Comparison of ENCODE assay signal across 1 cellular context in the genomic region with DNA sequence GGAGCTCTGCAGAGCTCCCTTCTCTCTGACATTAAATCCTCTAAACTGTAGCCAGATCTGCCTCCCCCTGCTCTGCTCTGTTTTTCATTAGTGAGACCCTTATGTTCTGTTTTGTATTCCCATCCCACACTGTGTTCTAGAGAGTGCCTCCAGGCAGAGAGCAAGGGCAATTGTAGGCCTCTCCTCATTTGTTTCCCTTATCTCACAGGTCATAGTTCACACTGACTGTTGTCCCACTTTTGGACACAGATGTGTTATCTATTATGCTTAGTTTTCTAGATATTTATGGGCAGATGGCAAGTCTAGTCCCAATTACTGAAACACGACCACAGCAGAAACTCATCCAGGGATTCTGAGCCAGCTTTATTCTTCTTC.
TF ChIP-seq lines count a peak whose summit lies in the region.

No MANE protein-coding gene starts in this region.

TF ChIP-seq in SK-N-SH treated with all-trans-retinoic acid at 6 μM for 48 hours, 23 proteins besides CTCF, POLR2A, EP300 and RAD21 (continued from another document):
- TF ChIP-seq, protein P1, sequence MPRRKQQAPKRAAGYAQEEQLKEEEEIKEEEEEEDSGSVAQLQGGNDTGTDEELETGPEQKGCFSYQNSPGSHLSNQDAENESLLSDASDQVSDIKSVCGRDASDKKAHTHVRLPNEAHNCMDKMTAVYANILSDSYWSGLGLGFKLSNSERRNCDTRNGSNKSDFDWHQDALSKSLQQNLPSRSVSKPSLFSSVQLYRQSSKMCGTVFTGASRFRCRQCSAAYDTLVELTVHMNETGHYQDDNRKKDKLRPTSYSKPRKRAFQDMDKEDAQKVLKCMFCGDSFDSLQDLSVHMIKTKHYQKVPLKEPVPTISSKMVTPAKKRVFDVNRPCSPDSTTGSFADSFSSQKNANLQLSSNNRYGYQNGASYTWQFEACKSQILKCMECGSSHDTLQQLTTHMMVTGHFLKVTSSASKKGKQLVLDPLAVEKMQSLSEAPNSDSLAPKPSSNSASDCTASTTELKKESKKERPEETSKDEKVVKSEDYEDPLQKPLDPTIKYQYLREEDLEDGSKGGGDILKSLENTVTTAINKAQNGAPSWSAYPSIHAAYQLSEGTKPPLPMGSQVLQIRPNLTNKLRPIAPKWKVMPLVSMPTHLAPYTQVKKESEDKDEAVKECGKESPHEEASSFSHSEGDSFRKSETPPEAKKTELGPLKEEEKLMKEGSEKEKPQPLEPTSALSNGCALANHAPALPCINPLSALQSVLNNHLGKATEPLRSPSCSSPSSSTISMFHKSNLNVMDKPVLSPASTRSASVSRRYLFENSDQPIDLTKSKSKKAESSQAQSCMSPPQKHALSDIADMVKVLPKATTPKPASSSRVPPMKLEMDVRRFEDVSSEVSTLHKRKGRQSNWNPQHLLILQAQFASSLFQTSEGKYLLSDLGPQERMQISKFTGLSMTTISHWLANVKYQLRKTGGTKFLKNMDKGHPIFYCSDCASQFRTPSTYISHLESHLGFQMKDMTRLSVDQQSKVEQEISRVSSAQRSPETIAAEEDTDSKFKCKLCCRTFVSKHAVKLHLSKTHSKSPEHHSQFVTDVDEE (CRISPR knock-in tag; IDR thresholded peaks at IDR 0.05): peak; percentile 90; the same call in 1 of the 2 replicates
- TF ChIP-seq OSR1 (CRISPR knock-in tag; IDR thresholded peaks at IDR 0.05): no peak
- TF ChIP-seq RARB (CRISPR knock-in tag; IDR thresholded peaks at IDR 0.05): no peak
- TF ChIP-seq, protein P2, sequence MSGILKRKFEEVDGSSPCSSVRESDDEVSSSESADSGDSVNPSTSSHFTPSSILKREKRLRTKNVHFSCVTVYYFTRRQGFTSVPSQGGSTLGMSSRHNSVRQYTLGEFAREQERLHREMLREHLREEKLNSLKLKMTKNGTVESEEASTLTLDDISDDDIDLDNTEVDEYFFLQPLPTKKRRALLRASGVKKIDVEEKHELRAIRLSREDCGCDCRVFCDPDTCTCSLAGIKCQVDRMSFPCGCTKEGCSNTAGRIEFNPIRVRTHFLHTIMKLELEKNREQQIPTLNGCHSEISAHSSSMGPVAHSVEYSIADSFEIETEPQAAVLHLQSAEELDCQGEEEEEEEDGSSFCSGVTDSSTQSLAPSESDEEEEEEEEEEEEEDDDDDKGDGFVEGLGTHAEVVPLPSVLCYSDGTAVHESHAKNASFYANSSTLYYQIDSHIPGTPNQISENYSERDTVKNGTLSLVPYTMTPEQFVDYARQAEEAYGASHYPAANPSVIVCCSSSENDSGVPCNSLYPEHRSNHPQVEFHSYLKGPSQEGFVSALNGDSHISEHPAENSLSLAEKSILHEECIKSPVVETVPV (CRISPR knock-in tag; IDR thresholded peaks at IDR 0.05): no peak
